In genomic region chr4:121307441-121308327, GRCh38 we compare ENCODE assay signal across 9 cellular contexts.
A peak's percentile ranks its signal among the peaks of the same experiment; 100 is the strongest.
DNase-seq lines count a peak whose midpoint lies in the region; TF ChIP-seq lines count a peak whose summit lies in the region.
"Had no signal": no experiment of that assay in that cellular context is flagged by ENCODE, and none has a peak within 500 bp of the region (broad histone marks: within the 10 kb centered on the region; RNA-seq: fewer than 3 reads in every experiment).

No MANE protein-coding gene starts in this region.

- H4K20me1 ChIP-seq in KMS-11 (ENCODE audit: insufficient read depth) = no peaks in the 10 kb centered on the region

- H3K9me3 Mint-ChIP-seq in endodermal cell = no peaks in the 10 kb centered on the region

- H3K27me3 ChIP-seq in cardiac muscle cell (no peaks in the 10 kb centered on the region), H7 (ENCODE audit: control insufficient read depth, insufficient read depth, low read length) (no peaks in the 10 kb centered on the region), KMS-11 (ENCODE audit: insufficient read depth, low read depth) (no peaks in the 10 kb centered on the region), endodermal cell (ENCODE audit: control insufficient read depth, insufficient read depth, low read length, poor library complexity, severe bottlenecking) (no peaks in the 10 kb centered on the region), parathyroid adenoma (ENCODE audit: control insufficient read depth, insufficient read depth, low read length) (no peaks in the 10 kb centered on the region)

- TF ChIP-seq CTCF in cardiac muscle cell (IDR thresholded peaks at IDR 0.05; ENCODE audit: low read depth, low read length) (peak; percentile 88), KMS-11 (conservative IDR thresholded peaks at IDR 0.05; ENCODE audit: low read depth, low read length) (peak; percentile 98), endodermal cell (conservative IDR thresholded peaks at IDR 0.05) (peak; percentile 92), parathyroid adenoma (IDR thresholded peaks at IDR 0.05) (peak; percentile 49)

- H3K9me3 ChIP-seq in cardiac muscle cell (ENCODE audit: low read depth) = no peaks in the 10 kb centered on the region
- no peaks in the 10 kb centered on the region for H3K9me3 ChIP-seq in endodermal cell (ENCODE audit: control insufficient read depth, low read length)
- no peaks in the 10 kb centered on the region for H3K9me3 ChIP-seq in parathyroid adenoma (ENCODE audit: control insufficient read depth, low read length)

- H3K4me1 ChIP-seq in cardiac muscle cell (ENCODE audit: low read depth) = no peaks in the 10 kb centered on the region
- H3K4me1 ChIP-seq in KMS-11 (ENCODE audit: low read depth, poor library complexity, severe bottlenecking) = peaks cover 19% of the 10 kb centered on the region
- H3K4me1 ChIP-seq in endodermal cell (ENCODE audit: control insufficient read depth, insufficient read depth, low read length) = peaks cover 6% of the 10 kb centered on the region
- no peaks in the 10 kb centered on the region for H3K4me1 ChIP-seq in parathyroid adenoma

- 34 to 41% methylated on average over 4 to 5 of the region's 5 CpGs for WGBS in endodermal cell (ENCODE audit: insufficient coverage in 1 of 2, insufficient read length in 1 of 2), 2 experiments

- no peak overlapping the region for H3K27ac ChIP-seq in cardiac muscle cell
- peak overlapping the region; percentile 40 for H3K27ac ChIP-seq in KMS-11
- no peak overlapping the region for H3K27ac ChIP-seq in endodermal cell (ENCODE audit: low read depth, low read length)
- H3K27ac ChIP-seq in parathyroid adenoma = no peak overlapping the region

- intact Hi-C loops in cardiac septum (cut with DNase I) = no loop called here

- no peaks in the 10 kb centered on the region for H3K4me1 Mint-ChIP-seq in endodermal cell

- no peak overlapping the region for H3K27ac Mint-ChIP-seq in endodermal cell
- H3K27ac Mint-ChIP-seq: naive B cell had no signal

- no peaks in the 10 kb centered on the region for H3K79me2 ChIP-seq in KMS-11 (ENCODE audit: insufficient read depth, low read depth)
- no peaks in the 10 kb centered on the region for H3K79me2 ChIP-seq in parathyroid adenoma

- no peaks in the 10 kb centered on the region for H3K36me3 Mint-ChIP-seq in endodermal cell (ENCODE audit: low read depth)
- H3K36me3 Mint-ChIP-seq: naive B cell had no signal

- H3K36me3 ChIP-seq in cardiac muscle cell = no peaks in the 10 kb centered on the region
- no peaks in the 10 kb centered on the region for H3K36me3 ChIP-seq in H7 (replicated peaks; ENCODE audit: control insufficient read depth, insufficient read depth, low read length)
- no peaks in the 10 kb centered on the region for H3K36me3 ChIP-seq in KMS-11 (ENCODE audit: insufficient read depth)
- H3K36me3 ChIP-seq in endodermal cell (ENCODE audit: control insufficient read depth, insufficient read depth, low read length) = no peaks in the 10 kb centered on the region
- no peaks in the 10 kb centered on the region for H3K36me3 ChIP-seq in parathyroid adenoma (ENCODE audit: control insufficient read depth, insufficient read depth, low read length)

- peak overlapping the region; percentile 49 for H3K4me2 ChIP-seq in KMS-11
- H3K4me2 ChIP-seq in parathyroid adenoma (ENCODE audit: low read length) = no peak overlapping the region

- peak overlapping the region; percentile 74 for H2AFZ ChIP-seq in KMS-11 (ENCODE audit: low read depth)
- H2AFZ ChIP-seq in parathyroid adenoma = peak overlapping the region; percentile 22

- H3K9ac ChIP-seq in KMS-11 = peak overlapping the region; percentile 10; the same call in 1 of the 2 replicates
- H3K9ac ChIP-seq in endodermal cell (ENCODE audit: extremely low read depth, low read length, poor library complexity, severe bottlenecking) = no peak overlapping the region
- H3K9ac ChIP-seq in parathyroid adenoma = no peak overlapping the region

- no peaks in the 10 kb centered on the region for H3K27me3 Mint-ChIP-seq in endodermal cell (ENCODE audit: insufficient read depth)

- H3K4me3 ChIP-seq in cardiac muscle cell (no peak overlapping the region), H7 (ENCODE audit: insufficient read depth, low read depth, low read length) (no peak overlapping the region), KMS-11 (IDR thresholded peaks at IDR 0.05; ENCODE audit: insufficient read depth, low read depth, low read length) (no peak overlapping the region), endodermal cell (ENCODE audit: low read length) (no peak overlapping the region), parathyroid adenoma (ENCODE audit: low read depth, low read length) (no peak overlapping the region)

- no peak overlapping the region for H3K4me3 Mint-ChIP-seq in endodermal cell
- H3K4me3 Mint-ChIP-seq: naive B cell had no signal

- DNase-seq in cardiac muscle cell (ENCODE audit: low read depth in 1 of 2, low spot score in 1 of 2) (peak; percentile 74 to 79), cardiac septum (ENCODE audit: low spot score) (no peak), H7 (peak; percentile 13), T1000 (lab: John Stamatoyannopoulos, UW) (peak; percentile 12), endodermal cell (peak; percentile 75), NCI-H2227 treated with DMSO at 0.1 percent for 48 hours (lab: John Stamatoyannopoulos, UW) (no peak)
- DNase-seq: naive B cell had no signal

Comparison
In these comparisons a context has a peak if more than half of its experiments do, and no peak if none do; other contexts are left out.
1. DNase-seq: peak in cardiac muscle cell (2 of 2), H7 (single experiment), T1000 (single experiment) and endodermal cell (single experiment); none in cardiac septum (single experiment) and NCI-H2227 treated with DMSO at 0.1 percent for 48 hours (single experiment).
2. Peak in every context shown above with its lines, with median percentiles within 50 percentile points of each other: CTCF ChIP-seq.